8 cellular contexts compared by ENCODE assay signal in genomic region chr22:20080445-20080775, GRCh38. TPM values are rescaled to one million over a fixed set of nuclear protein-coding genes. Genes with fewer than 3 reads are reported as not detected.
DNase-seq lines count a peak whose midpoint lies in the region; ATAC-seq and TF ChIP-seq lines count a peak whose summit lies in the region.

No MANE protein-coding gene starts in this region.

- H3K4me3 ChIP-seq in brain microvascular endothelial cell (ENCODE audit: low read depth, low read length): peak overlapping the region; percentile 85

- in situ Hi-C loops in brain microvascular endothelial cell (cut with HindIII; ENCODE audit: low pct_ligation_motif_present, low sequenced_read_pairs): no loop called here

- TF ChIP-seq CTCF in brain microvascular endothelial cell (IDR thresholded peaks at IDR 0.05; ENCODE audit: low read depth, low read length, missing control alignments): no peak

- H3K9me3 Mint-ChIP-seq in T-helper 2 cell treated with Interferon-gamma antibody and Interleukin-4, amounts not matched to agents 5 μg/mL and 100 μg/mL, for 36 hours: no peaks in the 10 kb centered on the region
- H3K9me3 Mint-ChIP-seq in immature natural killer cell: no peaks in the 10 kb centered on the region

- H3K27ac ChIP-seq in brain microvascular endothelial cell: peak overlapping the region; percentile 83

- H3K36me3 ChIP-seq in brain microvascular endothelial cell (replicated peaks): peaks cover 16% of the 10 kb centered on the region

- H3K27me3 ChIP-seq in brain microvascular endothelial cell (replicated peaks): no peaks in the 10 kb centered on the region

- H3K27me3 Mint-ChIP-seq in T-helper 2 cell treated with Interferon-gamma antibody and Interleukin-4, amounts not matched to agents 5 μg/mL and 100 μg/mL, for 36 hours (ENCODE audit: low read depth): no peaks in the 10 kb centered on the region
- peaks cover 0 to 11% (median 7%) of the 10 kb centered on the region in 3 donors for H3K27me3 Mint-ChIP-seq in immature natural killer cell (ENCODE audit: low read depth in 3 of 3)

- H3K4me1 Mint-ChIP-seq in T-helper 2 cell treated with Interferon-gamma antibody and Interleukin-4, amounts not matched to agents 5 μg/mL and 100 μg/mL, for 36 hours (ENCODE audit: low read depth): peaks cover 25% of the 10 kb centered on the region
- peaks cover 41 to 45% of the 10 kb centered on the region in 2 donors for H3K4me1 Mint-ChIP-seq in immature natural killer cell

- H3K4me3 Mint-ChIP-seq in T-helper 2 cell treated with Interferon-gamma antibody and Interleukin-4, amounts not matched to agents 5 μg/mL and 100 μg/mL, for 36 hours: peak overlapping the region; percentile 89
- peak overlapping the region; percentile 78 to 88 (median 84) for H3K4me3 Mint-ChIP-seq in immature natural killer cell

- ATAC-seq in GM19463 (IDR thresholded peaks at IDR 0.05; ENCODE audit: unreplicated experiment) (peak; percentile 61), HG03565 (IDR thresholded peaks at IDR 0.05; ENCODE audit: unreplicated experiment) (peak; percentile 32)

- H3K36me3 Mint-ChIP-seq in T-helper 2 cell treated with Interferon-gamma antibody and Interleukin-4, amounts not matched to agents 5 μg/mL and 100 μg/mL, for 36 hours (ENCODE audit: low read depth): peaks cover 10% of the 10 kb centered on the region
- H3K36me3 Mint-ChIP-seq in immature natural killer cell: peaks cover 0 to 2% (median 0%) of the 10 kb centered on the region in 3 donors

- DNase-seq in D341Med (ENCODE audit: low spot score) (peak; percentile 88), brain microvascular endothelial cell (peak; percentile 2), immature natural killer cell (peak; percentile 72 to 74 (median 74)), OCI-M2 (lab: John Stamatoyannopoulos, UW; ENCODE audit: unreplicated experiment) (no peak)
- DNase-seq in T-helper 2 cell treated with Interferon-gamma antibody and Interleukin-4, amounts not matched to agents 5 μg/mL and 100 μg/mL, for 36 hours (ENCODE audit: low spot score): peak; percentile 76
- peak; percentile 82 for DNase-seq in stimulated activated CD4-positive, alpha-beta T cell treated with anti-CD3 and anti-CD28 coated beads, Interleukin-15, amount 100 ng/mL, for 24 hours

- peak overlapping the region; percentile 81 for H3K27ac Mint-ChIP-seq in T-helper 2 cell treated with Interferon-gamma antibody and Interleukin-4, amounts not matched to agents 5 μg/mL and 100 μg/mL, for 36 hours
- H3K27ac Mint-ChIP-seq in immature natural killer cell: peak overlapping the region; percentile 72 to 89 (median 81)

RNA-seq across cellular contexts. Expression of gene DGCR8, which starts 0.4 kb away (rescaled TPM):
- polyA plus RNA-seq in immature natural killer cell: 1 to 10 TPM in 2 of 3 donors, under 1 TPM in 1; 0.83 to 5.4 (median 1.4) TPM

RNA-seq across cellular contexts. Expression of gene RANBP1, which starts 35.5 kb away (rescaled TPM):
- polyA plus RNA-seq in immature natural killer cell: 100 to 1,000 TPM in 1 of 3 donors, 10 to 100 TPM in 2; 90.4 to 111 (median 92.4) TPM

RNA-seq across cellular contexts. Expression of gene TRMT2A, which starts 36.6 kb away (rescaled TPM):
- polyA plus RNA-seq in immature natural killer cell: 10 to 100 TPM; 22.7 to 33.7 (median 27.6) TPM

RNA-seq across cellular contexts. Expression of gene ZDHHC8, which starts 51.2 kb away (rescaled TPM):
- polyA plus RNA-seq in immature natural killer cell: 1 to 10 TPM in 1 of 3 donors, under 1 TPM in 2; 0.54 to 3.7 (median 0.79) TPM

RNA-seq across cellular contexts. Expression of gene TANGO2, which starts 59.5 kb away (rescaled TPM):
- 10 to 100 TPM; 43.3 to 68.6 (median 56.6) TPM for polyA plus RNA-seq in immature natural killer cell
